In the genomic region with DNA sequence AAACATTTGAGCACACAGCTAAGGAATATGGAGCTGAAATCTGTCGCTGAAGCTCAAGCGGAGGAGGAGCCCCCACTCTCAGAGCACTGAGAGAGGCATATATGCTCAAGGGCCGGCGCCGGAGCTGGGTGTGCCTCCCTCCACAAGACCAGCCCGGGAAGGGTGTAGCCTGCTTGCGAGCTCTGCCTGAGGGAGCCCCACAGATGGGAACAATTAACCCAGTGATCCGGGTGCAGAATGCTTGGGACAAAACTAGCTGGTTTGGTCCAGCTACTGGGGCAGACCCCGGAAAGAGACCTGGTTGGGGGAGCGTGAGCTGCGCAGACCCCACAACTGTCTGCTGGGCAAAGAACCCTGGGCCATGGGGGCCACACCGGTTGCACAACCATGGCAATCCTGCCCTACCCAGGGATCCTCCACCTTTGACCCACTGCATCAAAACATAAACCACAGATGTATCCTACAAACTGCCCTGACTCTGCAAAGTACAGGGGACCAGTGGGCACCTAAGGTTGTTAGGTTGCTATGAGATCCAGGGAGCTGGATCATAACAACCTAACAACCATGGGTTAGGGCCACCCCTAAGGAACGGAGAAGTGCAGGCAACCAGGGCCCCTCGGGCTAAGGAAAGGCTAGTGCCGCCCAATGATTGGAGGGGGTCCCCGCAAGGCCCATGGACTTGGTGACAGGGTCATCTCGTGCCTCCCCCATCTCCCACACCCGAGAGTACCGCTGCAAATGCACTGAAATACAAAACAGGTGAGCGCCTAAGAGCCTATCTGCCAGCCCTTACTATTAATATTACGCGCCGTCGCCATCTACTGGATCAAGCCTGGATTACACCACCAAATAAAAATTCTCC, we compare ENCODE assay signal across 1 cellular context.
A peak's percentile ranks its signal among the peaks of the same experiment; 100 is the strongest.
TF ChIP-seq lines count a peak whose summit lies in the region.

No MANE protein-coding gene starts in this region.

TF ChIP-seq in HepG2, 621 proteins besides CTCF, POLR2A, EP300 and RAD21 (continued from another document and continues in another):
- no peak for TF ChIP-seq KIAA2018 (CRISPR knock-in tag; IDR thresholded peaks at IDR 0.05; ENCODE audit: borderline replicate concordance)
- TF ChIP-seq MAFG (CRISPR knock-in tag; IDR thresholded peaks at IDR 0.05) = no peak
- no peak for TF ChIP-seq MTA3 (CRISPR knock-in tag; IDR thresholded peaks at IDR 0.05)
- no peak for TF ChIP-seq TBP (CRISPR knock-in tag; IDR thresholded peaks at IDR 0.05)
- TF ChIP-seq, protein P1, sequence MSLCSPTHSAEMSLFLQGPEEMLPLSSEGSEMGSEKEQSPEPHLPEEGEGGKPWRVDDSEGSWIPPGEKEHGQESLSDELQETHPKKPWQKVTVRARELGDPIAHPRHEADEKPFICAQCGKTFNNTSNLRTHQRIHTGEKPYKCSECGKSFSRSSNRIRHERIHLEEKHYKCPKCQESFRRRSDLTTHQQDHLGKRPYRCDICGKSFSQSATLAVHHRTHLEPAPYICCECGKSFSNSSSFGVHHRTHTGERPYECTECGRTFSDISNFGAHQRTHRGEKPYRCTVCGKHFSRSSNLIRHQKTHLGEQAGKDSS (CRISPR knock-in tag; IDR thresholded peaks at IDR 0.05; ENCODE audit: borderline replicate concordance, low read depth) = no peak
- TF ChIP-seq ETS1 (CRISPR knock-in tag; IDR thresholded peaks at IDR 0.05) = no peak
- TF ChIP-seq FOXJ3 (CRISPR knock-in tag; IDR thresholded peaks at IDR 0.05; ENCODE audit: borderline replicate concordance) = no peak
- peak; percentile 62; the same call in 1 of the 2 replicates for TF ChIP-seq ZNF776 (CRISPR knock-in tag; IDR thresholded peaks at IDR 0.05)
- TF ChIP-seq JUN (CRISPR knock-in tag; IDR thresholded peaks at IDR 0.05) = no peak
- TF ChIP-seq ATF7 (IDR thresholded peaks at IDR 0.05) = no peak
- TF ChIP-seq ATF7 (CRISPR knock-in tag; IDR thresholded peaks at IDR 0.05) = no peak
- TF ChIP-seq NCOA2 (CRISPR knock-in tag; IDR thresholded peaks at IDR 0.05) = peak; percentile 23; the same call in 1 of the 2 replicates
- TF ChIP-seq XBP1 (CRISPR knock-in tag; IDR thresholded peaks at IDR 0.05) = no peak
- TF ChIP-seq KDM6A (CRISPR knock-in tag; IDR thresholded peaks at IDR 0.05; ENCODE audit: low read depth) = no peak
- TF ChIP-seq ZNF7 (CRISPR knock-in tag; IDR thresholded peaks at IDR 0.05) = no peak
- no peak for TF ChIP-seq ZBTB3 (CRISPR knock-in tag; IDR thresholded peaks at IDR 0.05; ENCODE audit: borderline replicate concordance, low read depth)
- TF ChIP-seq ZNF737 (CRISPR knock-in tag; IDR thresholded peaks at IDR 0.05; ENCODE audit: borderline replicate concordance) = no peak
- TF ChIP-seq ATRX (CRISPR knock-in tag; IDR thresholded peaks at IDR 0.05; ENCODE audit: borderline replicate concordance) = no peak
- TF ChIP-seq ZNF431 (CRISPR knock-in tag; IDR thresholded peaks at IDR 0.05; ENCODE audit: borderline replicate concordance, low read depth) = no peak
- TF ChIP-seq GFI1 (CRISPR knock-in tag; IDR thresholded peaks at IDR 0.05; ENCODE audit: borderline replicate concordance) = no peak
- TF ChIP-seq NFYB (CRISPR knock-in tag; IDR thresholded peaks at IDR 0.05) = no peak
- no peak for TF ChIP-seq CREB1 (IDR thresholded peaks at IDR 0.05)
- 0 out of 2 replicates have a peak, but pooled peaks have one; percentile 10 for TF ChIP-seq CREB1 (CRISPR knock-in tag; IDR thresholded peaks at IDR 0.05)
- TF ChIP-seq, protein P2, sequence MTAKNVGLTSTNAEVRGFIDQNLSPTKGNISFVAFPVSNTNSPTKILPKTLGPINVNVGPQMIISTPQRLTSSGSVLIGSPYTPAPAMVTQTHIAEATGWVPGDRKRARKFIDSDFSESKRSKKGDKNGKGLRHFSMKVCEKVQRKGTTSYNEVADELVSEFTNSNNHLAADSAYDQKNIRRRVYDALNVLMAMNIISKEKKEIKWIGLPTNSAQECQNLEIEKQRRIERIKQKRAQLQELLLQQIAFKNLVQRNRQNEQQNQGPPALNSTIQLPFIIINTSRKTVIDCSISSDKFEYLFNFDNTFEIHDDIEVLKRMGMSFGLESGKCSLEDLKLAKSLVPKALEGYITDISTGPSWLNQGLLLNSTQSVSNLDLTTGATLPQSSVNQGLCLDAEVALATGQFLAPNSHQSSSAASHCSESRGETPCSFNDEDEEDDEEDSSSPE (CRISPR knock-in tag; IDR thresholded peaks at IDR 0.05) = 0 out of 2 replicates have a peak, but pooled peaks have one; percentile 32
- no peak for TF ChIP-seq FOXK2 (IDR thresholded peaks at IDR 0.05)
- TF ChIP-seq ZNF331 (CRISPR knock-in tag; IDR thresholded peaks at IDR 0.05) = no peak
- TF ChIP-seq ZNF20 (CRISPR knock-in tag; IDR thresholded peaks at IDR 0.05) = no peak
- TF ChIP-seq RFX5 (IDR thresholded peaks at IDR 0.05; ENCODE audit: low read depth, low read length) = no peak
- TF ChIP-seq ZNF576 (CRISPR knock-in tag; IDR thresholded peaks at IDR 0.05) = no peak
- TF ChIP-seq ZNF343 (CRISPR knock-in tag; IDR thresholded peaks at IDR 0.05) = 0 out of 2 replicates have a peak, but pooled peaks have one; percentile 21
- no peak for TF ChIP-seq ZNF83 (CRISPR knock-in tag; IDR thresholded peaks at IDR 0.05; ENCODE audit: borderline replicate concordance)
- TF ChIP-seq TAF15 (IDR thresholded peaks at IDR 0.05; ENCODE audit: low read depth, low read length, poor library complexity, severe bottlenecking) = no peak
- TF ChIP-seq, protein P3, sequence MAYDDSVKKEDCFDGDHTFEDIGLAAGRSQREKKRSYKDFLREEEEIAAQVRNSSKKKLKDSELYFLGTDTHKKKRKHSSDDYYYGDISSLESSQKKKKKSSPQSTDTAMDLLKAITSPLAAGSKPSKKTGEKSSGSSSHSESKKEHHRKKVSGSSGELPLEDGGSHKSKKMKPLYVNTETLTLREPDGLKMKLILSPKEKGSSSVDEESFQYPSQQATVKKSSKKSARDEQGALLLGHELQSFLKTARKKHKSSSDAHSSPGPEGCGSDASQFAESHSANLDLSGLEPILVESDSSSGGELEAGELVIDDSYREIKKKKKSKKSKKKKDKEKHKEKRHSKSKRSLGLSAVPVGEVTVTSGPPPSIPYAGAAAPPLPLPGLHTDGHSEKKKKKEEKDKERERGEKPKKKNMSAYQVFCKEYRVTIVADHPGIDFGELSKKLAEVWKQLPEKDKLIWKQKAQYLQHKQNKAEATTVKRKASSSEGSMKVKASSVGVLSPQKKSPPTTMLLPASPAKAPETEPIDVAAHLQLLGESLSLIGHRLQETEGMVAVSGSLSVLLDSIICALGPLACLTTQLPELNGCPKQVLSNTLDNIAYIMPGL (CRISPR knock-in tag; IDR thresholded peaks at IDR 0.05; ENCODE audit: borderline replicate concordance in 1 of 2, low read depth in 1 of 2) = peak in 1 of 2 experiments; percentile 70; a peak in 1 of 4 replicates
- TF ChIP-seq E2F5 (CRISPR knock-in tag; conservative IDR thresholded peaks at IDR 0.05) = no peak
- TF ChIP-seq PREB (CRISPR knock-in tag; IDR thresholded peaks at IDR 0.05) = no peak
- no peak for TF ChIP-seq TOPORS (CRISPR knock-in tag; IDR thresholded peaks at IDR 0.05)
- TF ChIP-seq MXI1 (IDR thresholded peaks at IDR 0.05; ENCODE audit: borderline replicate concordance, low read depth, low read length) = no peak
- no peak for TF ChIP-seq PLSCR1 (CRISPR knock-in tag; IDR thresholded peaks at IDR 0.05; ENCODE audit: borderline replicate concordance)
